ENCODE assay signal across 21 cellular contexts in genomic region chr18:70295633-70296188, GRCh38. TPM values are rescaled to one million over a fixed set of nuclear protein-coding genes. Genes with fewer than 3 reads are reported as not detected.
DNase-seq lines count a peak whose midpoint lies in the region; ATAC-seq, FAIRE-seq and TF ChIP-seq lines count a peak whose summit lies in the region.
"Had no signal": no experiment of that assay in that cellular context is flagged by ENCODE, and none has a peak within 500 bp of the region (broad histone marks: within the 10 kb centered on the region; RNA-seq: fewer than 3 reads in every experiment).

No MANE protein-coding gene starts in this region.

- peak overlapping the region; percentile 41 for H3K4ac ChIP-seq in IMR-90 (ENCODE audit: low read depth, low read length)

- H3K27ac ChIP-seq in IMR-90 (ENCODE audit: insufficient read depth, low read length) (no peak overlapping the region; the same call in 1 of the 2 replicates), right lobe of liver (peak overlapping the region in 1 of 3 donors; percentile 29), kidney (ENCODE audit: low read depth in 2 of 2, low read length in 2 of 2) (no peak overlapping the region)
- H3K27ac ChIP-seq: lower lobe of right lung, SJSA1 had no signal

- H3K9me3 Mint-ChIP-seq in stimulated activated naive CD8-positive, alpha-beta T cell treated with anti-CD3 and anti-CD28 coated beads, Interleukin-15, amount 100 ng/mL, for 72 hours: no peaks in the 10 kb centered on the region
- H3K9me3 Mint-ChIP-seq: activated T-cell treated with anti-CD3 and anti-CD28 coated beads, Interleukin-2, amount 50 U/mL, for 72 hours had no signal

- no TSS peak for BruUV-seq in IMR-90 (replicated peaks; lab: Mats Ljungman, UMichigan)

- peaks cover 80% of the 10 kb centered on the region for H4K20me1 ChIP-seq in IMR-90 (ENCODE audit: insufficient read depth, low read length)

- no peak overlapping the region for H2BK20ac ChIP-seq in IMR-90 (ENCODE audit: low read depth, low read length)

- no CpG with 5 or more reads among the region's 7 CpGs for WGBS in IMR-90 (ENCODE audit: extremely low coverage in 2 of 2, insufficient read length in 1 of 2), 2 experiments
- WGBS in right lobe of liver (ENCODE audit: insufficient coverage, low coverage, low lambda C conversion rate, missing lambda C conversion rate): 21% methylated on average over 7 of the region's 7 CpGs

- H2BK15ac ChIP-seq in IMR-90 (ENCODE audit: low read depth, low read length): no peak overlapping the region

- ATAC-seq in IMR-90 (ENCODE audit: low read depth) (peak; percentile 19; the same call in 1 of the 2 replicates), right lobe of liver (peak; percentile 26 to 51 (median 32)), HG03342 (IDR thresholded peaks at IDR 0.05; ENCODE audit: unreplicated experiment) (no peak)
- ATAC-seq in stimulated activated naive CD8-positive, alpha-beta T cell treated with anti-CD3 and anti-CD28 coated beads, Interleukin-15, amount 100 ng/mL, for 72 hours: no peak
- ATAC-seq: activated T-cell treated with anti-CD3 and anti-CD28 coated beads, Interleukin-2, amount 50 U/mL, for 72 hours; lower lobe of right lung; naive thymus-derived CD8-positive, alpha-beta T cell; sciatic nerve had no signal

- H2BK5ac ChIP-seq in IMR-90 (ENCODE audit: low read depth, low read length, poor library complexity, severe bottlenecking): peak overlapping the region; percentile 73

- H4K8ac ChIP-seq in IMR-90 (ENCODE audit: low read depth in 2 of 2, low read length in 2 of 2): peak overlapping the region in 1 of 2 experiments; percentile 71; a peak in 2 of 4 replicates

- H2BK120ac ChIP-seq in IMR-90 (ENCODE audit: low read depth, low read length): no peak overlapping the region

- H3K9me3 ChIP-seq in IMR-90 (ENCODE audit: control insufficient read depth, insufficient read depth, low read length): no peaks in the 10 kb centered on the region
- H3K9me3 ChIP-seq in endocrine pancreas (ENCODE audit: control insufficient read depth, low read length): no peaks in the 10 kb centered on the region
- no peaks in the 10 kb centered on the region for H3K9me3 ChIP-seq in right lobe of liver
- no peaks in the 10 kb centered on the region for H3K9me3 ChIP-seq in kidney (ENCODE audit: control insufficient read depth in 1 of 2, low read length in 2 of 2)
- H3K9me3 ChIP-seq: lower lobe of right lung, SJSA1, transverse colon had no signal

- H3K4me3 ChIP-seq in IMR-90 (ENCODE audit: insufficient read depth, low read depth, low read length): peak overlapping the region; percentile 10; the same call in 1 of the 2 replicates
- H3K4me3 ChIP-seq in endocrine pancreas (ENCODE audit: control insufficient read depth, insufficient read depth, low read length): peak overlapping the region; percentile 65
- no peak overlapping the region for H3K4me3 ChIP-seq in right lobe of liver
- no peak overlapping the region for H3K4me3 ChIP-seq in kidney (ENCODE audit: low read length in 2 of 2)
- H3K4me3 ChIP-seq: lower lobe of right lung, SJSA1, transverse colon had no signal

- H3K4me2 ChIP-seq in IMR-90 (ENCODE audit: low read depth, low read length): peak overlapping the region; percentile 93

- H3K9me1 ChIP-seq in IMR-90 (ENCODE audit: insufficient read depth, low read length): peaks cover 29% of the 10 kb centered on the region

- H2AK9ac ChIP-seq in IMR-90 (replicated peaks; ENCODE audit: low read depth, low read length, poor library complexity): no peak overlapping the region

- H3K79me1 ChIP-seq in IMR-90 (ENCODE audit: low read depth in 1 of 2, low read length in 2 of 2): peaks cover 0 to 47% of the 10 kb centered on the region in 2 experiments; a peak in 2 of 4 replicates

- DNase-seq in AG08395 (ENCODE audit: low spot score) (peak; percentile 12), IMR-90 (peak; percentile 39), right lobe of liver (no peak), kidney (no peak), SIG-M5 treated with dmso at 0.1 percent for 504 hours (lab: John Stamatoyannopoulos, UW; ENCODE audit: unreplicated experiment) (no peak)
- DNase-seq in stimulated activated naive CD8-positive, alpha-beta T cell treated with anti-CD3 and anti-CD28 coated beads, Interleukin-15, amount 100 ng/mL, for 72 hours: no peak
- DNase-seq: activated CD4-positive, alpha-beta T cell treated with anti-CD3 and anti-CD28 coated beads, Interleukin-2, amount 50 U/mL, for 48 hours; activated T-cell treated with anti-CD3 and anti-CD28 coated beads, Interleukin-2, amount 50 U/mL, for 72 hours; DMS 273 treated with DMSO at 0.1 percent for 48 hours; lower lobe of right lung; naive thymus-derived CD8-positive, alpha-beta T cell; NCI-H1092; NCI-H2171; stimulated activated CD4-positive, alpha-beta T cell treated with anti-CD3 and anti-CD28 coated beads, Interleukin-2, amount 100 ng/mL, for 48 hours; transverse colon had no signal

- dilution Hi-C loops in IMR-90 (cut with HindIII; ENCODE audit: low sequenced_read_pairs, unreplicated experiment): no loop called here

- H3K18ac ChIP-seq in IMR-90 (ENCODE audit: low read depth, low read length): peak overlapping the region; percentile 85; the same call in 1 of the 2 replicates

- H3K23ac ChIP-seq in IMR-90 (ENCODE audit: low read depth, low read length): peak overlapping the region; percentile 88

- in situ Hi-C loops in IMR-90 (cut with MboI; ENCODE audit: low sequenced_read_pairs): no loop called here

- no peak overlapping the region for H3K27ac Mint-ChIP-seq in stimulated activated naive CD8-positive, alpha-beta T cell treated with anti-CD3 and anti-CD28 coated beads, Interleukin-15, amount 100 ng/mL, for 72 hours
- H3K27ac Mint-ChIP-seq: activated T-cell treated with anti-CD3 and anti-CD28 coated beads, Interleukin-2, amount 50 U/mL, for 72 hours; naive thymus-derived CD8-positive, alpha-beta T cell had no signal

- FAIRE-seq in kidney (lab: Jason Lieb, UNC): no peak
- FAIRE-seq: colon, GM18507 had no signal

- H2AFZ ChIP-seq in IMR-90 (replicated peaks; ENCODE audit: low read length, poor library complexity): no peak overlapping the region

- intact Hi-C loops in IMR-90 (cut with micrococcal nuclease): no loop called here
- intact Hi-C loops in right lobe of liver (cut with DNase I): no loop called here
- intact Hi-C loops in kidney (cut with DNase I): no loop called here

- H3K36me3 ChIP-seq in IMR-90 (ENCODE audit: control insufficient read depth, insufficient read depth, low read length): no peaks in the 10 kb centered on the region
- H3K36me3 ChIP-seq in endocrine pancreas (ENCODE audit: control insufficient read depth, insufficient read depth, low read length): no peaks in the 10 kb centered on the region
- H3K36me3 ChIP-seq in right lobe of liver: no peaks in the 10 kb centered on the region
- no peaks in the 10 kb centered on the region for H3K36me3 ChIP-seq in kidney (ENCODE audit: control insufficient read depth in 1 of 2, insufficient read depth in 2 of 2, low read length in 2 of 2)
- H3K36me3 ChIP-seq: lower lobe of right lung, transverse colon had no signal

- H3K27me3 ChIP-seq in IMR-90 (ENCODE audit: control insufficient read depth, insufficient read depth, low read length) (no peaks in the 10 kb centered on the region), endocrine pancreas (ENCODE audit: control insufficient read depth, insufficient read depth, low read length) (no peaks in the 10 kb centered on the region), right lobe of liver (no peaks in the 10 kb centered on the region)
- H3K27me3 ChIP-seq: SJSA1, transverse colon had no signal

- TF ChIP-seq RAD21 in IMR-90 (IDR thresholded peaks at IDR 0.05; ENCODE audit: low read length): no peak

- peaks cover 31% of the 10 kb centered on the region for H3K27me3 Mint-ChIP-seq in stimulated activated naive CD8-positive, alpha-beta T cell treated with anti-CD3 and anti-CD28 coated beads, Interleukin-15, amount 100 ng/mL, for 72 hours

- H4K91ac ChIP-seq in IMR-90 (ENCODE audit: insufficient read depth, low read depth, low read length): no peak overlapping the region

- TF ChIP-seq POLR2A in IMR-90 (IDR thresholded peaks at IDR 0.05; ENCODE audit: low read depth, low read length) (no peak), right lobe of liver (IDR thresholded peaks at IDR 0.05) (no peak)

- CTCF ChIA-PET in IMR-90 (lab: Yijun Ruan, JAX): no interaction called here

- H3K56ac ChIP-seq in IMR-90 (ENCODE audit: extremely low read depth, insufficient read depth, low read length): 0 out of 2 replicates have a peak overlapping the region, but pooled peaks have one; percentile 1

- TF ChIP-seq CTCF in IMR-90 (conservative IDR thresholded peaks at IDR 0.05; ENCODE audit: low read depth, low read length) (no peak), right lobe of liver (IDR thresholded peaks at IDR 0.05) (no peak), kidney (IDR thresholded peaks at IDR 0.05; ENCODE audit: borderline replicate concordance, extremely low read depth, insufficient read depth) (no peak)

- H3K4me3 Mint-ChIP-seq in stimulated activated naive CD8-positive, alpha-beta T cell treated with anti-CD3 and anti-CD28 coated beads, Interleukin-15, amount 100 ng/mL, for 72 hours: no peak overlapping the region
- H3K4me3 Mint-ChIP-seq: activated T-cell treated with anti-CD3 and anti-CD28 coated beads, Interleukin-2, amount 50 U/mL, for 72 hours; naive thymus-derived CD8-positive, alpha-beta T cell had no signal

- H3K9ac ChIP-seq in IMR-90 (ENCODE audit: low read depth, low read length) (no peak overlapping the region), endocrine pancreas (ENCODE audit: control insufficient read depth, insufficient read depth, low read length) (no peak overlapping the region), kidney (ENCODE audit: low read length in 2 of 2) (no peak overlapping the region)

- H3K14ac ChIP-seq in IMR-90 (replicated peaks; ENCODE audit: low read depth, low read length): peak overlapping the region; percentile 68

- peaks cover 20% of the 10 kb centered on the region for H3K4me1 ChIP-seq in IMR-90 (ENCODE audit: control insufficient read depth, insufficient read depth, low read length)
- H3K4me1 ChIP-seq in endocrine pancreas (ENCODE audit: control insufficient read depth, insufficient read depth, low read length): peaks cover 22% of the 10 kb centered on the region
- H3K4me1 ChIP-seq in right lobe of liver: peaks cover 0 to 45% (median 23%) of the 10 kb centered on the region in 4 donors
- peaks cover 13 to 28% of the 10 kb centered on the region in 2 donors for H3K4me1 ChIP-seq in kidney (ENCODE audit: control insufficient read depth in 1 of 2, insufficient read depth in 1 of 2, low read depth in 1 of 2, low read length in 2 of 2)

- H3K4me1 Mint-ChIP-seq in stimulated activated naive CD8-positive, alpha-beta T cell treated with anti-CD3 and anti-CD28 coated beads, Interleukin-15, amount 100 ng/mL, for 72 hours: peaks cover 12% of the 10 kb centered on the region

- POLR2A ChIA-PET in IMR-90 (lab: Charles Lee; ENCODE audit: unreplicated experiment): no interaction called here

- peak overlapping the region; percentile 21 for H4K5ac ChIP-seq in IMR-90 (ENCODE audit: low read depth, low read length)

- peak overlapping the region; percentile 13; the same call in 1 of the 2 replicates for H2AK5ac ChIP-seq in IMR-90 (ENCODE audit: low read depth, low read length)

RNA-seq across cellular contexts. Expression of gene SOCS6, which starts 6.9 kb away (rescaled TPM):
- total RNA-seq in IMR-90 (2012; rRNA removed) (53.9 and 57.4 TPM in 2 replicates), right lobe of liver (10 to 100 TPM; 11.7 to 18.0 (median 14.0) TPM), kidney (18.7 TPM)
- polyA plus RNA-seq in IMR-90 (2012; rRNA removed) (21.3 and 21.8 TPM in 2 replicates), kidney (ENCODE audit: insufficient read depth, low read depth, low replicate concordance) (5.1 TPM)
- 8.5 and 13.0 TPM in 2 replicates for polyA plus RNA-seq in IMR-90 (2012; cell fraction: cytosol; rRNA removed)
- 11.5 and 16.7 TPM in 2 replicates for polyA plus RNA-seq in IMR-90 (2012; cell fraction: nucleus; rRNA removed; ENCODE audit: low replicate concordance)

Comparison
In these comparisons a context has a peak if more than half of its experiments do, and no peak if none do; other contexts are left out.
1. DNase-seq: peak in AG08395 (single experiment) and IMR-90 (single experiment); none in right lobe of liver (0 of 3), kidney (single experiment), stimulated activated naive CD8-positive, alpha-beta T cell treated with anti-CD3 and anti-CD28 coated beads, Interleukin-15, amount 100 ng/mL, for 72 hours (0 of 2) and SIG-M5 treated with dmso at 0.1 percent for 504 hours (single experiment).
2. ATAC-seq: peak in IMR-90 (single experiment) and right lobe of liver (4 of 4); none in stimulated activated naive CD8-positive, alpha-beta T cell treated with anti-CD3 and anti-CD28 coated beads, Interleukin-15, amount 100 ng/mL, for 72 hours (single experiment) and HG03342 (single experiment).
3. H3K4me3 ChIP-seq: peak in IMR-90 (single experiment) and endocrine pancreas (single experiment); none in right lobe of liver (0 of 3) and kidney (0 of 2).